ENCODE assay signal across 9 cellular contexts in the genomic region with DNA sequence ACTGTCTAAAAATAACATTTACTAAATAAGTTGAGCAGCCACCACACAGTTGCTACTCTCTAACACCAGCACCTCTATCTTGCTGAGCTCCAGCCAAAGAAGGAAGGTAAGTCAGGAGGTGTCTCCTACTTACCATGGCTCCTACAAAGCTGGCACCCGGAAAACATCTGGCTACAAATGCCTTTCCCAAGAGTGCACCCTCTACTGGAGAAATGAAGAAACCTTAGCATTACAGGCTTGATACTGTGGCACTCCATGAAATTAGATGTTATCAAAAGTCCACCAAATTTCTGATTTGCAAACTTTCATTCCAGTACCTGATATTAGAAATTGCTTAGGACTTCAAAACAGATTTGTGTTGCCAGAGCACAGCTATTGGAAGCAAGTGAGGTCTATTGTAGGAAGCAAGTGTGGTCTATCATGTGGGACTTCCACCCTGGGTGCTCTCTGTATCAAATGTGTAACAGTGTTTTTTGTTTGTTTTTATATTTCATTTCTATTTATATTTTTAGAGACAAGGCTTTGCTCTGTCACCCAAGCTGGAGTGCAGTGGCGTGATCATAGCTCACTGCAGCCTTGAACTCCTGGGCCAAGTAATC. TPM values are rescaled to one million over a fixed set of nuclear protein-coding genes. Genes with fewer than 3 reads are reported as not detected.
A peak's percentile ranks its signal among the peaks of the same experiment; 100 is the strongest.
DNase-seq lines count a peak whose midpoint lies in the region; ATAC-seq, FAIRE-seq and TF ChIP-seq lines count a peak whose summit lies in the region.
"Had no signal": no experiment of that assay in that cellular context is flagged by ENCODE, and none has a peak within 500 bp of the region (broad histone marks: within the 10 kb centered on the region; RNA-seq: fewer than 3 reads in every experiment).

No MANE protein-coding gene starts in this region.

- TF ChIP-seq POLR2A in H1 (IDR thresholded peaks at IDR 0.05; ENCODE audit: control extremely low read depth in 1 of 2, low read depth in 2 of 2, low read length in 2 of 2): no peak

- no peak overlapping the region for H4K91ac ChIP-seq in H1 (replicated peaks; ENCODE audit: insufficient read length, low read length)

- ATAC-seq in GM21723 (IDR thresholded peaks at IDR 0.05; ENCODE audit: unreplicated experiment) (no peak), GM18502 (IDR thresholded peaks at IDR 0.05; ENCODE audit: poor library complexity, unreplicated experiment) (no peak)
- ATAC-seq in stimulated activated naive CD8-positive, alpha-beta T cell treated with anti-CD3 and anti-CD28 coated beads, Interleukin-15, Interleukin-2, amounts not matched to agents 100 U/mL and 50 U/mL, for 24 hours: no peak

- H3K23me2 ChIP-seq in H1 (ENCODE audit: low read depth, low read length): no peaks in the 10 kb centered on the region

- POLR2A ChIA-PET in H1 (lab: Charles Lee; ENCODE audit: partially characterized antibody): no interaction called here

- H3K79me1 ChIP-seq in H1 (ENCODE audit: low read depth, low read length): no peaks in the 10 kb centered on the region

- H3K9ac ChIP-seq in Loucy (ENCODE audit: low read depth, low read length, poor library complexity, severe bottlenecking): no peak overlapping the region
- no peak overlapping the region for H3K9ac ChIP-seq in H1 (replicated peaks in 1 of 4; ENCODE audit: extremely low read depth in 1 of 4, low read depth in 3 of 4, low read length in 3 of 4)

- CTCF ChIA-PET in H1 (lab: Charles Lee; ENCODE audit: partially characterized antibody): interaction anchor here (0.8 to 3.0 kb wide), 22 partner anchors 9 to 315 kb away, joined by 3 to 23 read pairs (median 4); a partner anchor contains a TSS

- H3K27me3 ChIP-seq in Loucy (ENCODE audit: insufficient read depth, low read length, poor library complexity, severe bottlenecking) (no peaks in the 10 kb centered on the region), H1 (replicated peaks in 1 of 4; ENCODE audit: control insufficient read depth in 3 of 4, extremely low read depth in 1 of 4, insufficient read depth in 3 of 4, low read length in 3 of 4) (peaks cover 0 to 4% (median 0%) of the 10 kb centered on the region in 4 experiments; a peak in 1 of 7 replicates)

- H3K4ac ChIP-seq in H1 (replicated peaks; ENCODE audit: insufficient read length, low read depth, low read length): no peak overlapping the region

- H4K8ac ChIP-seq in H1 (ENCODE audit: extremely low read depth, insufficient read depth, low read length): no peak overlapping the region

- no peak overlapping the region for H2BK12ac ChIP-seq in H1 (ENCODE audit: low read depth, low read length)

- 92% methylated on average over 2 of the region's 2 CpGs; no CpG with 5 or more reads in 1 of the 2 experiments for WGBS in H1 (ENCODE audit: extremely low coverage in 1 of 2, insufficient coverage in 1 of 2, insufficient read length in 1 of 2, insufficient replicate concordance in 2 of 2, low coverage in 1 of 2, low lambda C conversion rate in 2 of 2, missing lambda C conversion rate in 1 of 2), 2 experiments

- peak; percentile 77 for TF ChIP-seq CTCF in Loucy (conservative IDR thresholded peaks at IDR 0.05; ENCODE audit: low read length)
- TF ChIP-seq CTCF in H1 (IDR thresholded peaks at IDR 0.05; ENCODE audit: control extremely low read depth in 1 of 3, insufficient read depth in 1 of 3, low read depth in 1 of 3, low read length in 3 of 3): peak in 2 of 3 experiments; percentile 43 to 70; a peak in 3 of 4 replicates

- TF ChIP-seq EP300 in H1 (IDR thresholded peaks at IDR 0.05; ENCODE audit: borderline replicate concordance in 1 of 2, low read depth in 2 of 2, low read length in 2 of 2): no peak

- no peaks in the 10 kb centered on the region for H3K36me3 ChIP-seq in Loucy (ENCODE audit: insufficient read depth, low read length)
- no peaks in the 10 kb centered on the region for H3K36me3 ChIP-seq in H1 (ENCODE audit: control insufficient read depth in 2 of 4, insufficient read depth in 4 of 4, low read length in 3 of 4)

- no peak overlapping the region for H3K14ac ChIP-seq in H1 (ENCODE audit: insufficient read length)

- no peaks in the 10 kb centered on the region for H4K20me1 ChIP-seq in Loucy (ENCODE audit: insufficient read depth, low read length, poor library complexity, severe bottlenecking)
- no peaks in the 10 kb centered on the region for H4K20me1 ChIP-seq in H1 (replicated peaks in 1 of 2; ENCODE audit: control insufficient read depth in 1 of 2, insufficient read depth in 2 of 2, low read length in 2 of 2)

- H2AK5ac ChIP-seq in H1 (ENCODE audit: low read depth, low read length): no peak overlapping the region

- no peak overlapping the region for H3K23ac ChIP-seq in H1 (ENCODE audit: insufficient read length)

- no peak overlapping the region for H3K4me2 ChIP-seq in Loucy (ENCODE audit: low read depth, low read length, poor library complexity, severe bottlenecking)
- no peak overlapping the region for H3K4me2 ChIP-seq in H1 (ENCODE audit: insufficient read depth in 1 of 2, low read depth in 2 of 2, low read length in 2 of 2)

- H3K79me2 ChIP-seq in Loucy (ENCODE audit: insufficient read depth, low read length): no peaks in the 10 kb centered on the region
- no peaks in the 10 kb centered on the region for H3K79me2 ChIP-seq in H1 (ENCODE audit: control insufficient read depth in 1 of 2, insufficient read depth in 2 of 2, low read length in 2 of 2)

- TF ChIP-seq RAD21 in H1 (IDR thresholded peaks at IDR 0.05 in 1 of 2, conservative IDR thresholded peaks at IDR 0.05 in 1 of 2; ENCODE audit: low read depth in 2 of 2, low read length in 2 of 2): peak; percentile 35 to 47; a peak in 3 of 4 replicates

- H3F3A ChIP-seq in Loucy (ENCODE audit: low read depth): no peaks in the 10 kb centered on the region

- H3K9me2 ChIP-seq in Loucy (replicated peaks; ENCODE audit: low read depth, low read length): no peaks in the 10 kb centered on the region

- H2AFZ ChIP-seq in Loucy (ENCODE audit: low read length) (no peak overlapping the region), H1 (ENCODE audit: low read length) (no peak overlapping the region)

- H3K9me3 ChIP-seq in Loucy (ENCODE audit: insufficient read depth, low read depth, low read length) (no peaks in the 10 kb centered on the region), H1 (ENCODE audit: insufficient read depth in 2 of 2, low read depth in 1 of 2, low read length in 1 of 2) (no peaks in the 10 kb centered on the region)

- FAIRE-seq in H1 (lab: Jason Lieb, UNC): no peak

- no peak overlapping the region for H4K5ac ChIP-seq in H1 (ENCODE audit: insufficient read length, low read depth, low read length)

- H3K4me1 ChIP-seq in Loucy (ENCODE audit: insufficient read depth, low read length, poor library complexity, severe bottlenecking): peaks cover 10% of the 10 kb centered on the region
- H3K4me1 ChIP-seq in H1 (replicated peaks in 1 of 4; ENCODE audit: control insufficient read depth in 3 of 4, insufficient read depth in 4 of 4, low read length in 3 of 4): peaks cover 0 to 6% (median 0%) of the 10 kb centered on the region in 4 experiments; a peak in 2 of 7 replicates

- H3K27ac ChIP-seq in H1 (ENCODE audit: low read depth, low read length): no peak overlapping the region

- H2BK20ac ChIP-seq in H1 (ENCODE audit: low read length): no peak overlapping the region

- H3K4me3 ChIP-seq in Loucy (ENCODE audit: low read length, poor library complexity, severe bottlenecking) (no peak overlapping the region), H1 (ENCODE audit: extremely low read depth in 1 of 4, insufficient read depth in 2 of 4, low read depth in 3 of 4, low read length in 4 of 4) (no peak overlapping the region)

- H2BK120ac ChIP-seq in H1 (replicated peaks; ENCODE audit: low read depth, low read length): no peak overlapping the region

- DNase-seq in NCI-H1417 (lab: John Stamatoyannopoulos, UW) (peak in 2 of 3 experiments; percentile 16 to 22), NCI-H1417 treated with DMSO at 0.1 percent for 48 hours (lab: John Stamatoyannopoulos, UW) (no peak), H1 (ENCODE audit: low read depth in 1 of 2, low spot score in 2 of 2) (peak in 1 of 2 experiments; percentile 35), renal cortical epithelial cell (ENCODE audit: low read depth) (peak; percentile 21)
- no peak for DNase-seq in stimulated activated naive CD8-positive, alpha-beta T cell treated with anti-CD3 and anti-CD28 coated beads, Interleukin-15, Interleukin-2, amounts not matched to agents 100 U/mL and 50 U/mL, for 24 hours
- DNase-seq: CD8-positive, alpha-beta memory T cell had no signal

- no peak overlapping the region for H2BK15ac ChIP-seq in H1 (ENCODE audit: low read length)

- H3K18ac ChIP-seq in H1 (ENCODE audit: extremely low read depth, low read length): no peak overlapping the region

- no peak overlapping the region for H3K56ac ChIP-seq in H1 (replicated peaks; ENCODE audit: insufficient read length, low read depth, low read length)

- no peak overlapping the region for H2BK5ac ChIP-seq in H1 (ENCODE audit: low read depth, low read length)

TF ChIP-seq in H1, 55 proteins besides CTCF, POLR2A, EP300 and RAD21:
- TF ChIP-seq TCF12 (IDR thresholded peaks at IDR 0.05; ENCODE audit: low read depth, low read length) (0 out of 2 replicates have a peak, but pooled peaks have one; percentile 21), TAF7 (optimal IDR thresholded peaks at IDR 0.05; ENCODE audit: borderline replicate concordance, low read depth, low read length) (no peak)
TF ChIP-seq in H1: peak in this region for 1.

RNA-seq across cellular contexts. Expression of a gene that starts 25.7 kb away (rescaled TPM):
- 10.6 and 14.9 TPM in 2 replicates for total RNA-seq in H1 (2021; fragmentation: NEBNext Ultra II Directional; extraction: Animal tissue kit (Norgen Biotek cat#: 25700))
- polyA plus RNA-seq in H1 (2011; rRNA removed): 3.7 and 4.3 TPM in 2 replicates
- polyA plus RNA-seq in H1 (2011; cell fraction: cytosol; rRNA removed): 6.0 TPM
- polyA plus RNA-seq in H1 (2011; cell fraction: nucleus; rRNA removed): 4.7 TPM
- 3.7 to 6.8 TPM (median 5.7 TPM) in 4 replicates for polyA plus RNA-seq in H1 (2012, experiment 1 of 2)
- 2.2 TPM for polyA plus RNA-seq in H1 (2012, experiment 2 of 2)
- 9.6 TPM for polyA plus RNA-seq in H1 (2013, experiment 1 of 2)
- 8.8 TPM for polyA plus RNA-seq in H1 (2013, experiment 2 of 2)
- polyA minus RNA-seq in H1 (2011; rRNA and poly(A)+ RNA removed): 2.3 and 2.7 TPM in 2 replicates
- polyA minus RNA-seq in H1 (2011; cell fraction: cytosol; rRNA and poly(A)+ RNA removed): 2.7 TPM
- polyA minus RNA-seq in H1 (2011; cell fraction: nucleus; rRNA and poly(A)+ RNA removed): 8.9 TPM
- 56.6 and 71.0 TPM in 2 replicates for total RNA-seq in renal cortical epithelial cell

RNA-seq across cellular contexts. Expression of a gene that starts 39.1 kb away (rescaled TPM):
- total RNA-seq in H1 (2021; fragmentation: NEBNext Ultra II Directional; extraction: Animal tissue kit (Norgen Biotek cat#: 25700)): 8.8 and 13.0 TPM in 2 replicates
- 16.5 and 16.6 TPM in 2 replicates for polyA plus RNA-seq in H1 (2011; rRNA removed)
- 13.1 TPM for polyA plus RNA-seq in H1 (2011; cell fraction: cytosol; rRNA removed)
- 6.9 TPM for polyA plus RNA-seq in H1 (2011; cell fraction: nucleus; rRNA removed)
- 12.7 to 27.4 TPM (median 22.8 TPM) in 4 replicates for polyA plus RNA-seq in H1 (2012, experiment 1 of 2)
- polyA plus RNA-seq in H1 (2012, experiment 2 of 2): 2.3 TPM
- 7.8 TPM for polyA plus RNA-seq in H1 (2013, experiment 1 of 2)
- 8.8 TPM for polyA plus RNA-seq in H1 (2013, experiment 2 of 2)
- 44.6 and 48.6 TPM in 2 replicates for polyA minus RNA-seq in H1 (2011; rRNA and poly(A)+ RNA removed)
- polyA minus RNA-seq in H1 (2011; cell fraction: cytosol; rRNA and poly(A)+ RNA removed): 9.0 TPM
- polyA minus RNA-seq in H1 (2011; cell fraction: nucleus; rRNA and poly(A)+ RNA removed): 14.6 TPM
- total RNA-seq in renal cortical epithelial cell: 25.0 and 130 TPM in 2 replicates

Comparison
In these comparisons a context has a peak if more than half of its experiments do, and no peak if none do; other contexts are left out.
1. DNase-seq: peak in NCI-H1417 (2 of 3) and renal cortical epithelial cell (single experiment); none in NCI-H1417 treated with DMSO at 0.1 percent for 48 hours (single experiment) and stimulated activated naive CD8-positive, alpha-beta T cell treated with anti-CD3 and anti-CD28 coated beads, Interleukin-15, Interleukin-2, amounts not matched to agents 100 U/mL and 50 U/mL, for 24 hours (single experiment).